9 cellular contexts compared by ENCODE assay signal in genomic region chr6:44122821-44123220, GRCh38. TPM values are rescaled to one million over a fixed set of nuclear protein-coding genes. Genes with fewer than 3 reads are reported as not detected.
A peak's percentile ranks its signal among the peaks of the same experiment; 100 is the strongest.
DNase-seq lines count a peak whose midpoint lies in the region; ATAC-seq, FAIRE-seq and TF ChIP-seq lines count a peak whose summit lies in the region.
"Had no signal": no experiment of that assay in that cellular context is flagged by ENCODE, and none has a peak within 500 bp of the region (broad histone marks: within the 10 kb centered on the region; RNA-seq: fewer than 3 reads in every experiment).

No MANE protein-coding gene starts in this region.

- TF ChIP-seq POLR2A in A549 (IDR thresholded peaks at IDR 0.05; ENCODE audit: low read length) (no peak), adrenal gland (IDR thresholded peaks at IDR 0.05) (no peak)

- TF ChIP-seq CTCF in A549 (IDR thresholded peaks at IDR 0.05): no peak
- no peak for TF ChIP-seq CTCF in adrenal gland (IDR thresholded peaks at IDR 0.05)
- TF ChIP-seq CTCF in RWPE1 (conservative IDR thresholded peaks at IDR 0.05; ENCODE audit: low read depth): no peak

- H3K27me3 ChIP-seq in HUES64 (ENCODE audit: insufficient read depth, low read length) (no peaks in the 10 kb centered on the region), adrenal gland (no peaks in the 10 kb centered on the region)

- no peak for FAIRE-seq in A549 (lab: Jason Lieb, UNC)

- H3K4me3 ChIP-seq in A549: no peak overlapping the region
- no peak overlapping the region for H3K4me3 ChIP-seq in HUES64 (ENCODE audit: low read length)
- no peak overlapping the region for H3K4me3 ChIP-seq in adrenal gland

- TF ChIP-seq RAD21 in A549 (conservative IDR thresholded peaks at IDR 0.05 in 1 of 2, IDR thresholded peaks at IDR 0.05 in 1 of 2): no peak

- 85% methylated on average over 1 of the region's 1 CpG for WGBS in A549 (ENCODE audit: missing lambda C conversion rate)
- WGBS in HUES64: 100% methylated on average over 1 of the region's 1 CpG
- WGBS in adrenal gland, 4 donors: 28 to 45% (median 35%) methylated on average over 1 of the region's 1 CpG

- POLR2A ChIA-PET in A549 (lab: Yijun Ruan, JAX): no interaction called here
- POLR2A ChIA-PET in RWPE1 (lab: Yijun Ruan, JAX; ENCODE audit: low non-redundant PET): no interaction called here

- no peak overlapping the region for H3K27ac ChIP-seq in A549
- no peak overlapping the region for H3K27ac ChIP-seq in HUES64 (ENCODE audit: low read depth, low read length)
- peak overlapping the region in 3 of 5 donors; percentile 18 to 57 (median 30) for H3K27ac ChIP-seq in adrenal gland
- H3K27ac ChIP-seq in RWPE1: no peak overlapping the region

- ATAC-seq in A549 (no peak), GM21825 (IDR thresholded peaks at IDR 0.05; ENCODE audit: unreplicated experiment) (no peak), HG03521 (IDR thresholded peaks at IDR 0.05; ENCODE audit: unreplicated experiment) (no peak)

- H3K4me1 ChIP-seq in A549 (peaks cover 64% of the 10 kb centered on the region), HUES64 (ENCODE audit: insufficient read depth, low read length) (peaks cover 39% of the 10 kb centered on the region), adrenal gland (replicated peaks in 1 of 2) (peaks cover 37 to 85% of the 10 kb centered on the region in 2 donors)

- CTCF ChIA-PET in A549 (lab: Yijun Ruan, JAX): interaction anchor here (0.9 to 1.3 kb wide), 3 partner anchors 22 to 115 kb away, joined by 3 read pairs; no protein-coding TSS in a partner anchor
- CTCF ChIA-PET in RWPE1 (lab: Yijun Ruan, JAX): no interaction called here

- DNase-seq in A549 (ENCODE audit: low read depth in 1 of 2, low spot score in 1 of 2): no peak
- DNase-seq in adrenal gland: no peak
- DNase-seq in left kidney (ENCODE audit: low read depth, low spot score): peak; percentile 67
- DNase-seq in RWPE1 (ENCODE audit: low spot score): no peak
- DNase-seq in NCI-H2196 treated with DMSO at 0.1 percent for 48 hours (lab: John Stamatoyannopoulos, UW; ENCODE audit: unreplicated experiment): no peak

- no peak for TF ChIP-seq EP300 in A549 (IDR thresholded peaks at IDR 0.05)

- H3K4me2 ChIP-seq in A549: peak overlapping the region; percentile 28; the same call in 2 of the 3 replicates

- H3K36me3 ChIP-seq in HUES64 (ENCODE audit: insufficient read depth, low read length): peaks cover 6% of the 10 kb centered on the region
- no peaks in the 10 kb centered on the region for H3K36me3 ChIP-seq in adrenal gland (replicated peaks in 1 of 2)

- intact Hi-C loops in adrenal gland (cut with DNase I): no loop called here

- H3K9ac ChIP-seq in HUES64 (ENCODE audit: low read depth, low read length): peak overlapping the region; percentile 37; the same call in 1 of the 2 replicates

- H3K9me3 ChIP-seq in A549 (no peaks in the 10 kb centered on the region), HUES64 (ENCODE audit: insufficient read depth, low read depth, low read length) (no peaks in the 10 kb centered on the region), adrenal gland (replicated peaks in 1 of 3) (no peaks in the 10 kb centered on the region)

TF ChIP-seq in A549, 52 proteins besides CTCF, POLR2A, EP300 and RAD21:
- TF ChIP-seq SMC3 (IDR thresholded peaks at IDR 0.05): no peak
- no peak for TF ChIP-seq HDAC2 (IDR thresholded peaks at IDR 0.05)

RNA-seq across cellular contexts. Expression of gene MRPL14, which starts 4.4 kb away (rescaled TPM):
- polyA plus RNA-seq in A549 (2011; rRNA removed): 47.1 and 48.2 TPM in 2 replicates
- polyA plus RNA-seq in A549 (2012; cell fraction: cytosol; rRNA removed): 108 and 113 TPM in 2 replicates
- 49.1 and 67.3 TPM in 2 replicates for polyA plus RNA-seq in A549 (2012; cell fraction: nucleus; rRNA removed)
- 55.3 to 56.5 TPM (median 56.3 TPM) in 3 replicates for polyA plus RNA-seq in A549 (2017; fragmentation: RNase III; extraction: RNeasy Plus Mini Kit Qiagen cat#74134 plus additional on column Dnase treatment)
- 17.1 and 19.3 TPM in 2 replicates for polyA minus RNA-seq in A549 (2011; rRNA and poly(A)+ RNA removed)
- polyA plus RNA-seq in HUES64 (2013, experiment 1 of 2): 73.2 TPM
- 69.5 TPM for polyA plus RNA-seq in HUES64 (2013, experiment 2 of 2)
- 10 to 100 TPM; 29.0 to 58.3 (median 45.5) TPM for total RNA-seq in adrenal gland
- polyA plus RNA-seq in adrenal gland: 10 to 100 TPM; 22.0 to 77.0 (median 64.4) TPM

RNA-seq across cellular contexts. Expression of gene TMEM63B, which starts 4.5 kb away (rescaled TPM):
- polyA plus RNA-seq in A549 (2011; rRNA removed) (24.0 and 25.4 TPM in 2 replicates), A549 (2017; fragmentation: RNase III; extraction: RNeasy Plus Mini Kit Qiagen cat#74134 plus additional on column Dnase treatment) (18.3 to 22.2 TPM (median 21.6 TPM) in 3 replicates), adrenal gland (10 to 100 TPM; 18.1 to 49.8 (median 33.2) TPM)
- polyA plus RNA-seq in A549 (2012; cell fraction: cytosol; rRNA removed): 26.0 and 33.3 TPM in 2 replicates
- polyA plus RNA-seq in A549 (2012; cell fraction: nucleus; rRNA removed): 50.9 and 59.9 TPM in 2 replicates
- polyA minus RNA-seq in A549 (2011; rRNA and poly(A)+ RNA removed): 32.9 and 44.4 TPM in 2 replicates
- polyA plus RNA-seq in HUES64 (2013, experiment 1 of 2): 28.4 TPM
- 34.5 TPM for polyA plus RNA-seq in HUES64 (2013, experiment 2 of 2)
- 10 to 100 TPM; 28.1 to 51.7 (median 37.8) TPM for total RNA-seq in adrenal gland

RNA-seq across cellular contexts. Expression of gene CAPN11, which starts 35.8 kb away (rescaled TPM):
- 0.10 and 0.25 TPM in 2 replicates for polyA plus RNA-seq in A549 (2011; rRNA removed)
- polyA plus RNA-seq in A549 (2012; cell fraction: cytosol; rRNA removed): 0.04 TPM in 2 replicates
- 0.14 and 0.31 TPM in 2 replicates for polyA plus RNA-seq in A549 (2012; cell fraction: nucleus; rRNA removed)
- 0.09 TPM in 1 of 3 replicates, not detected in the others for polyA plus RNA-seq in A549 (2017; fragmentation: RNase III; extraction: RNeasy Plus Mini Kit Qiagen cat#74134 plus additional on column Dnase treatment)
- 0.24 TPM in 1 of 2 replicates, not detected in the other for polyA minus RNA-seq in A549 (2011; rRNA and poly(A)+ RNA removed)
- polyA plus RNA-seq in HUES64 (2013, experiment 1 of 2): 0.60 TPM
- 0.70 TPM for polyA plus RNA-seq in HUES64 (2013, experiment 2 of 2)
- 1 to 10 TPM in 3 of 8 donors, under 1 TPM in 3, not detected in 2; 0.14 to 2.4 (median 0.99) TPM for total RNA-seq in adrenal gland
- 1 to 10 TPM in 2 of 3 donors, under 1 TPM in 1; 0.35 to 1.5 (median 1.1) TPM for polyA plus RNA-seq in adrenal gland
- total RNA-seq: Daoy had no signal

Comparison
In these comparisons a context has a peak if more than half of its experiments do, and no peak if none do; other contexts are left out.
1. H3K27ac ChIP-seq: peak in adrenal gland (3 of 5); none in A549 (0 of 2), HUES64 (single experiment) and RWPE1 (single experiment).